In the genomic region with DNA sequence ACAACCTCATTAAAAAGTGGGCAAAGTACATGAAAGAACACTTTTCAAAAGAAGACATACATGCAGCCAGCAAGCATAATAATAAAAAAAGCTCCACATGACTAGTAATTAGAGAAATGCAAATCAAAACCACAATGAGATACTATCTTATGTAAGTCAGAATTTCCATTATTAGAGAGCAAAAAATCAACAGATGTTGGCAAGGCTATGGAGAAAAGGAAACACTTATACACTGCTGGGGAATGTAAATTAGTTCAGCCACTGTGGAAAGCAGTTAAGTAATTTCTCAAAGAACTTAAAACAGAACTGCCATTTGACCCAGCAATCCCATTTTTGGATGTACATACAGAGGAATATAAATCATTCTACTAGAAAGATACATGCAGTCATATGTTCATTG, we compare ENCODE assay signal across 27 cellular contexts.
DNase-seq lines count a peak whose midpoint lies in the region; ATAC-seq and TF ChIP-seq lines count a peak whose summit lies in the region.
"Had no signal": no experiment of that assay in that cellular context is flagged by ENCODE, and none has a peak within 500 bp of the region (broad histone marks: within the 10 kb centered on the region; RNA-seq: fewer than 3 reads in every experiment).

No MANE protein-coding gene starts in this region.

- no peaks in the 10 kb centered on the region for H3K79me2 ChIP-seq in GM23248 (ENCODE audit: insufficient read depth)

- H4K20me1 ChIP-seq in GM23248 (ENCODE audit: insufficient read depth) = no peaks in the 10 kb centered on the region

- H3F3A ChIP-seq in GM23248 (ENCODE audit: insufficient read depth) = no peaks in the 10 kb centered on the region

- no peak overlapping the region for H2AK5ac ChIP-seq in mesenchymal stem cell (ENCODE audit: low read length, severe bottlenecking)

- no peaks in the 10 kb centered on the region for H3K27me3 ChIP-seq in GM23248 (replicated peaks; ENCODE audit: insufficient read depth)
- H3K27me3 ChIP-seq in mesenchymal stem cell (ENCODE audit: control insufficient read depth in 1 of 2, insufficient read depth in 1 of 2, low read length in 2 of 2) = no peaks in the 10 kb centered on the region
- H3K27me3 ChIP-seq: gastroesophageal sphincter, SJCRH30, testis had no signal

- no peaks in the 10 kb centered on the region for H3K9me2 ChIP-seq in GM23248 (ENCODE audit: insufficient read depth)

- H3K4me1 ChIP-seq in GM23248 (ENCODE audit: insufficient read depth) = no peaks in the 10 kb centered on the region
- H3K4me1 ChIP-seq in mesenchymal stem cell (ENCODE audit: control insufficient read depth, insufficient read depth, low read depth, low read length) = no peaks in the 10 kb centered on the region
- H3K4me1 ChIP-seq: gastroesophageal sphincter, SJCRH30, testis had no signal

- no peaks in the 10 kb centered on the region for H3K36me3 Mint-ChIP-seq in activated CD4-positive, alpha-beta T cell treated with anti-CD3 and anti-CD28 coated beads, Interleukin-2, amount 10 ng/mL, durations not matched to agents 7 days and 5 days (ENCODE audit: low read depth)
- H3K36me3 Mint-ChIP-seq: activated CD4-positive, alpha-beta memory T cell treated with anti-CD3 and anti-CD28 coated beads for 36 hours; activated naive CD4-positive, alpha-beta T cell treated with anti-CD3 and anti-CD28 coated beads, Interleukin-2, amount 10 ng/mL, durations not matched to agents 7 days and 5 days; IgD-negative memory B cell; naive B cell; T-cell had no signal

- peaks cover 6% of the 10 kb centered on the region for H3K9me3 Mint-ChIP-seq in activated CD4-positive, alpha-beta T cell treated with anti-CD3 and anti-CD28 coated beads, Interleukin-2, amount 10 ng/mL, durations not matched to agents 7 days and 5 days

- H3K18ac ChIP-seq in mesenchymal stem cell (ENCODE audit: low read depth in 1 of 2, low read length in 2 of 2) = no peak overlapping the region

- no peak overlapping the region for H3K14ac ChIP-seq in mesenchymal stem cell (ENCODE audit: low read length in 2 of 2)

- H3K27me3 Mint-ChIP-seq in activated CD4-positive, alpha-beta T cell treated with anti-CD3 and anti-CD28 coated beads, Interleukin-2, amount 10 ng/mL, durations not matched to agents 7 days and 5 days = no peaks in the 10 kb centered on the region
- H3K27me3 Mint-ChIP-seq: activated CD4-positive, alpha-beta memory T cell treated with anti-CD3 and anti-CD28 coated beads for 36 hours; activated naive CD4-positive, alpha-beta T cell treated with anti-CD3 and anti-CD28 coated beads, Interleukin-2, amount 10 ng/mL, durations not matched to agents 7 days and 5 days; CD4-positive, alpha-beta T cell; central memory CD8-positive, alpha-beta T cell; IgD-negative memory B cell; naive B cell; T-cell had no signal

- H3K4me3 Mint-ChIP-seq in activated CD4-positive, alpha-beta T cell treated with anti-CD3 and anti-CD28 coated beads, Interleukin-2, amount 10 ng/mL, durations not matched to agents 7 days and 5 days = no peak overlapping the region
- H3K4me3 Mint-ChIP-seq: activated CD4-positive, alpha-beta memory T cell treated with anti-CD3 and anti-CD28 coated beads for 36 hours; activated naive CD4-positive, alpha-beta T cell treated with anti-CD3 and anti-CD28 coated beads, Interleukin-2, amount 10 ng/mL, durations not matched to agents 7 days and 5 days; CD4-positive, alpha-beta T cell; central memory CD8-positive, alpha-beta T cell; GM23338; IgD-negative memory B cell; naive B cell; T-cell had no signal

- in situ Hi-C loops in GM23248 (cut with MboI) = no loop called here

- CTCF ChIA-PET in activated CD4-positive, alpha-beta T cell treated with anti-CD3 and anti-CD28 coated beads, Interleukin-2, amount 10 ng/mL, durations not matched to agents 7 days and 5 days (lab: Charles Lee) = no interaction called here

- no peak overlapping the region for H2BK15ac ChIP-seq in mesenchymal stem cell (ENCODE audit: low read depth, poor library complexity, severe bottlenecking)

- H3K4ac ChIP-seq in mesenchymal stem cell (ENCODE audit: low read depth in 1 of 2, low read length in 2 of 2) = no peak overlapping the region

- H3K36me3 ChIP-seq in GM23248 (ENCODE audit: low read depth) (no peaks in the 10 kb centered on the region), mesenchymal stem cell (ENCODE audit: control insufficient read depth in 1 of 2, insufficient read depth in 2 of 2, low read depth in 1 of 2, low read length in 2 of 2) (no peaks in the 10 kb centered on the region)
- H3K36me3 ChIP-seq: gastroesophageal sphincter, SJCRH30 had no signal

- H2AFZ ChIP-seq in GM23248 = no peak overlapping the region
- H2AFZ ChIP-seq in mesenchymal stem cell (ENCODE audit: low read depth, low read length) = no peak overlapping the region
- H2AFZ ChIP-seq: GM23338 had no signal

- H3K79me1 ChIP-seq in mesenchymal stem cell (replicated peaks; ENCODE audit: low read length, poor library complexity, severe bottlenecking) = no peaks in the 10 kb centered on the region

- no peak overlapping the region for H2BK120ac ChIP-seq in mesenchymal stem cell (ENCODE audit: low read depth, low read length)

- no peak overlapping the region for H4K91ac ChIP-seq in mesenchymal stem cell (ENCODE audit: low read length)

- peak; percentile 13 for DNase-seq in GM23248
- DNase-seq in NCI-H526 (lab: John Stamatoyannopoulos, UW) = peak; percentile 53 to 68
- DNase-seq in choroid plexus epithelial cell (ENCODE audit: low read depth) = peak; percentile 41
- peak; percentile 76 for DNase-seq in mesenchymal stem cell
- no peak for DNase-seq in activated CD4-positive, alpha-beta T cell treated with anti-CD3 and anti-CD28 coated beads, Interleukin-2, amount 10 ng/mL, durations not matched to agents 7 days and 5 days
- DNase-seq in cerebellar cortex (ENCODE audit: low spot score) = no peak
- DNase-seq: activated CD4-positive, alpha-beta memory T cell treated with anti-CD3 and anti-CD28 coated beads for 36 hours; activated CD8-positive, alpha-beta memory T cell treated with anti-CD3 and anti-CD28 coated beads, Interleukin-2, amount 50 U/mL, for 4 hours; activated naive CD4-positive, alpha-beta T cell treated with anti-CD3 and anti-CD28 coated beads, Interleukin-2, amount 10 ng/mL, durations not matched to agents 7 days and 5 days; anterior cingulate cortex; CD4-positive, alpha-beta T cell; hypothalamus; naive B cell; NCI-H2029 treated with DMSO at 0.1 percent for 48 hours; NCI-H2227 treated with DMSO at 0.1 percent for 48 hours; NCI-H774; SJCRH30; stimulated activated naive CD8-positive, alpha-beta T cell treated with anti-CD3 and anti-CD28 coated beads, Interleukin-15, Interleukin-2, amounts not matched to agents 100 U/mL and 50 U/mL, for 24 hours; T-cell; testis had no signal

- H3K4me3 ChIP-seq in GM23248 (no peak overlapping the region), choroid plexus epithelial cell (ENCODE audit: low read depth, low read length) (no peak overlapping the region), mesenchymal stem cell (ENCODE audit: insufficient read depth in 1 of 2, low read depth in 1 of 2, low read length in 2 of 2) (no peak overlapping the region)
- H3K4me3 ChIP-seq: gastroesophageal sphincter, GM23338, SJCRH30, testis had no signal

- no peak overlapping the region for H3K23ac ChIP-seq in mesenchymal stem cell (ENCODE audit: low read length in 2 of 2)

- H3K27ac Mint-ChIP-seq in activated CD4-positive, alpha-beta T cell treated with anti-CD3 and anti-CD28 coated beads, Interleukin-2, amount 10 ng/mL, durations not matched to agents 7 days and 5 days = no peak overlapping the region
- H3K27ac Mint-ChIP-seq: activated CD4-positive, alpha-beta memory T cell treated with anti-CD3 and anti-CD28 coated beads for 36 hours; activated naive CD4-positive, alpha-beta T cell treated with anti-CD3 and anti-CD28 coated beads, Interleukin-2, amount 10 ng/mL, durations not matched to agents 7 days and 5 days; CD4-positive, alpha-beta T cell; GM23338; IgD-negative memory B cell; naive B cell; T-cell had no signal

- no peak overlapping the region for H4K8ac ChIP-seq in mesenchymal stem cell (ENCODE audit: low read length)

- H3K9me3 ChIP-seq in GM23248 (ENCODE audit: low read depth) (no peaks in the 10 kb centered on the region), mesenchymal stem cell (ENCODE audit: control insufficient read depth, low read length) (peaks cover 6% of the 10 kb centered on the region)
- H3K9me3 ChIP-seq: SJCRH30, testis had no signal

- no peak overlapping the region for H2BK5ac ChIP-seq in mesenchymal stem cell (ENCODE audit: low read depth, low read length, poor library complexity, severe bottlenecking)

- no peak for ATAC-seq in HG03139 (IDR thresholded peaks at IDR 0.05; ENCODE audit: unreplicated experiment)
- ATAC-seq: activated CD4-positive, CD25-positive, alpha-beta regulatory T cell treated with anti-CD3 and anti-CD28 coated beads, Interleukin-2, amount 50 U/mL, for 24 hours; gastroesophageal sphincter; GM23338; left lobe of liver; stimulated activated naive CD8-positive, alpha-beta T cell treated with anti-CD3 and anti-CD28 coated beads, Interleukin-15, Interleukin-2, amounts not matched to agents 100 U/mL and 50 U/mL, for 24 hours; T-cell had no signal

- no peaks in the 10 kb centered on the region for H3K4me1 Mint-ChIP-seq in activated CD4-positive, alpha-beta T cell treated with anti-CD3 and anti-CD28 coated beads, Interleukin-2, amount 10 ng/mL, durations not matched to agents 7 days and 5 days
- H3K4me1 Mint-ChIP-seq: activated naive CD4-positive, alpha-beta T cell treated with anti-CD3 and anti-CD28 coated beads, Interleukin-2, amount 10 ng/mL, durations not matched to agents 7 days and 5 days; central memory CD8-positive, alpha-beta T cell; GM23338; IgD-negative memory B cell; naive B cell; T-cell had no signal

- H3K9ac ChIP-seq in GM23248 (no peak overlapping the region), mesenchymal stem cell (ENCODE audit: low read length) (no peak overlapping the region)

- H3K27ac ChIP-seq in GM23248 = no peak overlapping the region
- no peak overlapping the region for H3K27ac ChIP-seq in mesenchymal stem cell (ENCODE audit: low read length, poor library complexity, severe bottlenecking)
- H3K27ac ChIP-seq: gastroesophageal sphincter, SJCRH30, testis had no signal

- no peak for TF ChIP-seq CTCF in choroid plexus epithelial cell (conservative IDR thresholded peaks at IDR 0.05; ENCODE audit: low read depth, low read length)

- H2BK12ac ChIP-seq in mesenchymal stem cell (ENCODE audit: low read length in 2 of 2) = no peak overlapping the region

- POLR2A ChIA-PET in activated CD4-positive, alpha-beta T cell treated with anti-CD3 and anti-CD28 coated beads, Interleukin-2, amount 10 ng/mL, durations not matched to agents 7 days and 5 days (lab: Charles Lee) = no interaction called here

- H3K4me2 ChIP-seq in GM23248 (ENCODE audit: unreplicated experiment) = no peak overlapping the region
- H3K4me2 ChIP-seq in mesenchymal stem cell (ENCODE audit: low read length, poor library complexity, severe bottlenecking) = no peak overlapping the region
- H3K4me2 ChIP-seq: GM23338 had no signal

Comparison
In these comparisons a context has a peak if more than half of its experiments do, and no peak if none do; other contexts are left out.
1. DNase-seq: peak in GM23248 (single experiment), NCI-H526 (2 of 2), choroid plexus epithelial cell (single experiment) and mesenchymal stem cell (single experiment); none in activated CD4-positive, alpha-beta T cell treated with anti-CD3 and anti-CD28 coated beads, Interleukin-2, amount 10 ng/mL, durations not matched to agents 7 days and 5 days (single experiment) and cerebellar cortex (single experiment).